21 cellular contexts compared by ENCODE assay signal in genomic region chr4:179027569-179027968, GRCh38.
DNase-seq lines count a peak whose midpoint lies in the region; ATAC-seq and TF ChIP-seq lines count a peak whose summit lies in the region.
"Had no signal": no experiment of that assay in that cellular context is flagged by ENCODE, and none has a peak within 500 bp of the region (broad histone marks: within the 10 kb centered on the region; RNA-seq: fewer than 3 reads in every experiment).

No MANE protein-coding gene starts in this region.

- no CpG with 5 or more reads among the region's 4 CpGs for WGBS in mesendoderm (ENCODE audit: extremely low coverage, insufficient coverage, low lambda C conversion rate)
- WGBS in smooth muscle cell (ENCODE audit: low lambda C conversion rate): 82% methylated on average over 4 of the region's 4 CpGs

- H3K9me3 ChIP-seq in OCI-LY3 (ENCODE audit: insufficient read depth, low read length) (no peaks in the 10 kb centered on the region), smooth muscle cell (replicated peaks; ENCODE audit: low read depth) (no peaks in the 10 kb centered on the region)
- H3K9me3 ChIP-seq: A549 had no signal

- no peaks in the 10 kb centered on the region; the same call in 1 of the 2 replicates for H3K9me2 ChIP-seq in GM23338 (ENCODE audit: insufficient read depth)

- H3K4ac ChIP-seq in mesendoderm (ENCODE audit: low read depth, low read length): no peak overlapping the region

- H4K20me1 ChIP-seq in GM23338 (replicated peaks; ENCODE audit: insufficient read depth): no peaks in the 10 kb centered on the region
- no peaks in the 10 kb centered on the region for H4K20me1 ChIP-seq in OCI-LY3 (ENCODE audit: insufficient read depth, low read length)
- H4K20me1 ChIP-seq in smooth muscle cell (ENCODE audit: low read depth): no peaks in the 10 kb centered on the region

- H2BK15ac ChIP-seq in mesendoderm (replicated peaks; ENCODE audit: low read depth): no peak overlapping the region

- H2AFZ ChIP-seq in GM23338 (peak overlapping the region; percentile 53; the same call in 1 of the 2 replicates), OCI-LY3 (ENCODE audit: low read depth, low read length) (no peak overlapping the region), smooth muscle cell (ENCODE audit: low read depth) (no peak overlapping the region)

- intact Hi-C loops in left ventricle myocardium superior (cut with micrococcal nuclease): no loop called here

- DNase-seq in GM23338 (ENCODE audit: low spot score): no peak
- DNase-seq in mesendoderm: no peak
- no peak for DNase-seq in smooth muscle cell (lab: John Stamatoyannopoulos, UW; ENCODE audit: unreplicated experiment)
- no peak for DNase-seq in H7
- no peak for DNase-seq in left ventricle myocardium superior
- DNase-seq in activated T-cell treated with anti-CD3 and anti-CD28 coated beads, Interleukin-2, amount 50 U/mL, for 4 hours: no peak
- DNase-seq: 8988T; ACHN; AML-193; C1 segment of cervical spinal cord; Calu3; CD4-positive, alpha-beta memory T cell; COR-L47; DMS53; DMS79 treated with DMSO at 0.1 percent for 48 hours; GF-D8; GOT3; HCEC 1CT had no signal

- H3K27me3 ChIP-seq in GM23338 (ENCODE audit: insufficient read depth): no peaks in the 10 kb centered on the region
- H3K27me3 ChIP-seq in OCI-LY3 (ENCODE audit: low read depth, low read length): no peaks in the 10 kb centered on the region
- no peaks in the 10 kb centered on the region for H3K27me3 ChIP-seq in mesendoderm (ENCODE audit: insufficient read depth, low read length, poor library complexity)
- H3K27me3 ChIP-seq in smooth muscle cell (ENCODE audit: low read depth): no peaks in the 10 kb centered on the region
- no peaks in the 10 kb centered on the region for H3K27me3 ChIP-seq in H7 (ENCODE audit: control insufficient read depth, insufficient read depth, low read length)

- no peak for ATAC-seq in GM23338
- ATAC-seq in HG02759 (IDR thresholded peaks at IDR 0.05; ENCODE audit: unreplicated experiment): no peak
- no peak for ATAC-seq in left ventricle myocardium superior
- ATAC-seq in activated T-cell treated with anti-CD3 and anti-CD28 coated beads, Interleukin-2, amount 50 U/mL, for 4 hours: no peak
- ATAC-seq: A549 had no signal

- TF ChIP-seq CTCF in GM23338 (conservative IDR thresholded peaks at IDR 0.05; ENCODE audit: low read depth in 2 of 2): no peak
- no peak for TF ChIP-seq CTCF in OCI-LY3 (IDR thresholded peaks at IDR 0.05; ENCODE audit: low read depth, low read length)
- no peak for TF ChIP-seq CTCF in smooth muscle cell (IDR thresholded peaks at IDR 0.05; ENCODE audit: borderline replicate concordance, insufficient read depth, poor library complexity, severe bottlenecking)

- peak overlapping the region; percentile 16 for H3K23ac ChIP-seq in mesendoderm (ENCODE audit: low read length)

- H3K4me1 ChIP-seq in GM23338 (ENCODE audit: insufficient read depth) (peaks cover 6% of the 10 kb centered on the region; the same call in 1 of the 2 replicates), OCI-LY3 (ENCODE audit: low read length) (peaks cover 19% of the 10 kb centered on the region), mesendoderm (ENCODE audit: control insufficient read depth, low read depth, low read length) (no peaks in the 10 kb centered on the region), smooth muscle cell (ENCODE audit: low read depth) (no peaks in the 10 kb centered on the region)
- H3K4me1 ChIP-seq: A549 had no signal

- H3K9ac ChIP-seq in OCI-LY3 (ENCODE audit: low read length): no peak overlapping the region
- H3K9ac ChIP-seq in mesendoderm (ENCODE audit: low read length): no peak overlapping the region
- H3K9ac ChIP-seq in smooth muscle cell (ENCODE audit: low read depth): no peak overlapping the region

- H3K4me2 ChIP-seq in GM23338: no peak overlapping the region
- H3K4me2 ChIP-seq in OCI-LY3 (ENCODE audit: low read length): peak overlapping the region; percentile 13
- H3K4me2 ChIP-seq in mesendoderm (ENCODE audit: low read length): no peak overlapping the region
- H3K4me2 ChIP-seq in smooth muscle cell: peak overlapping the region; percentile 49
- H3K4me2 ChIP-seq: A549 had no signal

- no peaks in the 10 kb centered on the region for H3F3A ChIP-seq in GM23338 (replicated peaks; ENCODE audit: low read depth)
- no peaks in the 10 kb centered on the region for H3F3A ChIP-seq in smooth muscle cell (ENCODE audit: low read depth)

- no peak overlapping the region for H2AK5ac ChIP-seq in mesendoderm (ENCODE audit: low read length)

- H3K79me1 ChIP-seq in mesendoderm (ENCODE audit: low read length): no peaks in the 10 kb centered on the region

- H3K4me1 Mint-ChIP-seq in GM23338: peaks cover 6% of the 10 kb centered on the region; the same call in 2 of the 3 replicates
- H3K4me1 Mint-ChIP-seq in activated T-cell treated with anti-CD3 and anti-CD28 coated beads, Interleukin-2, amount 50 U/mL, for 4 hours (ENCODE audit: low read depth): no peaks in the 10 kb centered on the region
- H3K4me1 Mint-ChIP-seq: CD4-positive, alpha-beta memory T cell had no signal

- H4K5ac ChIP-seq in mesendoderm (ENCODE audit: low read length): no peak overlapping the region

- no peak overlapping the region for H3K18ac ChIP-seq in mesendoderm (ENCODE audit: low read length)

- H3K36me3 Mint-ChIP-seq in GM23338 (ENCODE audit: low read depth): peaks cover 3% of the 10 kb centered on the region; the same call in 1 of the 3 replicates
- no peaks in the 10 kb centered on the region for H3K36me3 Mint-ChIP-seq in activated T-cell treated with anti-CD3 and anti-CD28 coated beads, Interleukin-2, amount 50 U/mL, for 4 hours (ENCODE audit: insufficient read depth)
- H3K36me3 Mint-ChIP-seq: CD4-positive, alpha-beta memory T cell had no signal

- H3K27me3 Mint-ChIP-seq in GM23338 (ENCODE audit: insufficient read depth, low read depth, poor library complexity): peaks cover 2% of the 10 kb centered on the region
- no peaks in the 10 kb centered on the region for H3K27me3 Mint-ChIP-seq in activated T-cell treated with anti-CD3 and anti-CD28 coated beads, Interleukin-2, amount 50 U/mL, for 4 hours (ENCODE audit: low read depth)
- H3K27me3 Mint-ChIP-seq: CD4-positive, alpha-beta memory T cell had no signal

- H2BK5ac ChIP-seq in mesendoderm (ENCODE audit: low read length): no peak overlapping the region

- H3K56ac ChIP-seq in mesendoderm (ENCODE audit: low read length): no peak overlapping the region

- no peak overlapping the region for H3K4me3 ChIP-seq in GM23338
- no peak overlapping the region for H3K4me3 ChIP-seq in OCI-LY3 (ENCODE audit: low read length)
- no peak overlapping the region for H3K4me3 ChIP-seq in mesendoderm (ENCODE audit: low read length)
- no peak overlapping the region for H3K4me3 ChIP-seq in smooth muscle cell
- H3K4me3 ChIP-seq in H7 (ENCODE audit: insufficient read depth, low read depth, low read length): no peak overlapping the region
- H3K4me3 ChIP-seq: A549 had no signal

- no peak overlapping the region for H2BK120ac ChIP-seq in mesendoderm (ENCODE audit: low read depth, low read length)

- no peak overlapping the region for H4K8ac ChIP-seq in mesendoderm (ENCODE audit: low read depth, low read length)

- H3K27ac Mint-ChIP-seq in GM23338: no peak overlapping the region
- H3K27ac Mint-ChIP-seq: CD4-positive, alpha-beta memory T cell had no signal

- no peaks in the 10 kb centered on the region for H3K36me3 ChIP-seq in GM23338 (ENCODE audit: insufficient read depth)
- H3K36me3 ChIP-seq in OCI-LY3 (replicated peaks; ENCODE audit: low read depth, low read length): no peaks in the 10 kb centered on the region
- no peaks in the 10 kb centered on the region for H3K36me3 ChIP-seq in mesendoderm (ENCODE audit: control insufficient read depth, insufficient read depth, low read length)
- H3K36me3 ChIP-seq in smooth muscle cell (ENCODE audit: low read depth): no peaks in the 10 kb centered on the region
- H3K36me3 ChIP-seq in H7 (replicated peaks; ENCODE audit: control insufficient read depth, insufficient read depth, low read length): no peaks in the 10 kb centered on the region

- peaks cover 11% of the 10 kb centered on the region; the same call in 2 of the 3 replicates for H3K9me3 Mint-ChIP-seq in GM23338
- H3K9me3 Mint-ChIP-seq in activated T-cell treated with anti-CD3 and anti-CD28 coated beads, Interleukin-2, amount 50 U/mL, for 4 hours: peaks cover 29% of the 10 kb centered on the region

- no peak overlapping the region for H3K27ac ChIP-seq in GM23338 (ENCODE audit: low read depth)
- H3K27ac ChIP-seq in OCI-LY3 (ENCODE audit: low read length): no peak overlapping the region
- no peak overlapping the region for H3K27ac ChIP-seq in mesendoderm (ENCODE audit: low read depth, low read length)
- H3K27ac ChIP-seq in smooth muscle cell (ENCODE audit: low read depth): no peak overlapping the region
- H3K27ac ChIP-seq: A549 had no signal

- H3K79me2 ChIP-seq in GM23338 (replicated peaks; ENCODE audit: insufficient read depth) (no peaks in the 10 kb centered on the region), OCI-LY3 (ENCODE audit: low read length) (no peaks in the 10 kb centered on the region), mesendoderm (ENCODE audit: control insufficient read depth, insufficient read depth, low read length) (no peaks in the 10 kb centered on the region), smooth muscle cell (ENCODE audit: low read depth) (no peaks in the 10 kb centered on the region)

- H3K4me3 Mint-ChIP-seq in GM23338: no peak overlapping the region
- H3K4me3 Mint-ChIP-seq in activated T-cell treated with anti-CD3 and anti-CD28 coated beads, Interleukin-2, amount 50 U/mL, for 4 hours: no peak overlapping the region
- H3K4me3 Mint-ChIP-seq: CD4-positive, alpha-beta memory T cell had no signal

TF ChIP-seq in GM23338, 12 proteins besides CTCF, POLR2A, EP300 and RAD21 (continues in another document):
- no peak for TF ChIP-seq ETS1 (IDR thresholded peaks at IDR 0.05)

Comparison
In these comparisons a context has a peak if more than half of its experiments do, and no peak if none do; other contexts are left out.
1. H3K4me2 ChIP-seq: peak in OCI-LY3 (single experiment) and smooth muscle cell (single experiment); none in GM23338 (single experiment) and mesendoderm (single experiment).